ENCODE assay signal across 13 cellular contexts in the genomic region with DNA sequence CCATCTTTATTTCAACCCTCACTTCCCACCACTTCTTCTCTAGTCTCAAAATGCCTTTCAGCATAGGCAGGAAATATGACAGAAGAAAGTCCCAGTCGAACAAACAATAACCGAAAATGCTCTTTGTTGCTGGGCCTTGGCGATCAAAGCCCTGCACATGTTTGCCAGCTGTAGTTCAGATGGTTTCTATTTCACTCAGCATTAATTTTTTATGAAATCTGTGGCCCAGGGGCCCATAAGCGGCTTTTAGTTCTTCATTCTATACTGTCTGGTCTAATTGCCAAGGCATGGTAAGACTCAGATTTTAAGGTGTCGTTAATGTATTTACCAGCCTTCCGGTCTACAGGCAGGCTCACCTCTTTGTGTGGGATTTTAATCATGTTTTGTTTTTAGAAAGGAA. TPM values are rescaled to one million over a fixed set of nuclear protein-coding genes. Genes with fewer than 3 reads are reported as not detected.
DNase-seq lines count a peak whose midpoint lies in the region; ATAC-seq and TF ChIP-seq lines count a peak whose summit lies in the region.
"Had no signal": no experiment of that assay in that cellular context is flagged by ENCODE, and none has a peak within 500 bp of the region (broad histone marks: within the 10 kb centered on the region; RNA-seq: fewer than 3 reads in every experiment).

No MANE protein-coding gene starts in this region.

- no peak for TF ChIP-seq EP300 in transverse colon (IDR thresholded peaks at IDR 0.05; ENCODE audit: low read depth)

- peak overlapping the region; percentile 55 for H3K4me2 ChIP-seq in OCI-LY1 (ENCODE audit: low read length)

- H3K27ac ChIP-seq in OCI-LY1 (ENCODE audit: low read depth, low read length, poor library complexity, severe bottlenecking) (peak overlapping the region; percentile 98), transverse colon (peak overlapping the region in 3 of 4 donors; percentile 8 to 55 (median 27)), colonic mucosa (no peak overlapping the region), caudate nucleus (ENCODE audit: low read depth, low read length) (no peak overlapping the region)
- H3K27ac ChIP-seq: parathyroid adenoma, RWPE1, testis had no signal

- no peak overlapping the region for H2AFZ ChIP-seq in OCI-LY1 (ENCODE audit: low read length)
- H2AFZ ChIP-seq: parathyroid adenoma had no signal

- 63 to 71% methylated on average over 6 of the region's 6 CpGs for WGBS in transverse colon (ENCODE audit: low coverage in 1 of 2), 2 donors

- H3K4me3 ChIP-seq in OCI-LY1 (ENCODE audit: low read depth, low read length, poor library complexity, severe bottlenecking) (peak overlapping the region; percentile 28), transverse colon (no peak overlapping the region), colonic mucosa (no peak overlapping the region)
- H3K4me3 ChIP-seq: testis had no signal

- peak overlapping the region; percentile 68 for H3K9ac ChIP-seq in OCI-LY1 (ENCODE audit: low read length)
- no peak overlapping the region for H3K9ac ChIP-seq in colonic mucosa (ENCODE audit: low read depth in 2 of 2, low read length in 2 of 2)
- H3K9ac ChIP-seq: parathyroid adenoma had no signal

- 0 out of 2 replicates have a peak, but pooled peaks cover 4% of the 10 kb centered on the region for H3F3A ChIP-seq in OCI-LY1 (ENCODE audit: insufficient read depth, low read length)

- no peak for DNase-seq in Right ventricle myocardium inferior (ENCODE audit: missing footprints)
- no peak for DNase-seq in cardiac septum (ENCODE audit: low spot score)
- DNase-seq in transverse colon, result no peak
- no peak for DNase-seq in colonic mucosa
- DNase-seq in NCI-H748 (lab: John Stamatoyannopoulos, UW; ENCODE audit: unreplicated experiment), result no peak
- DNase-seq in caudate nucleus (lab: John Stamatoyannopoulos, UW), result no peak
- DNase-seq: activated effector memory CD4-positive, alpha-beta T cell treated with Interleukin-2 at 50 U/mL for 16 hours; testis had no signal

- in situ Hi-C loops in transverse colon (cut with MboI; ENCODE audit: low pct_ligation_motif_present in 1 of 4, low pct_unique_long_range_greater_than_20kb in 1 of 4, low sequenced_read_pairs in 3 of 4), result no loop called here

- ATAC-seq in Right ventricle myocardium inferior (peak; percentile 29), HG03039 (IDR thresholded peaks at IDR 0.05; ENCODE audit: unreplicated experiment) (peak; percentile 69)
- ATAC-seq: HCT116 had no signal

- H3K79me2 ChIP-seq in OCI-LY1 (ENCODE audit: insufficient read depth, low read length), result no peaks in the 10 kb centered on the region
- H3K79me2 ChIP-seq: parathyroid adenoma had no signal

- intact Hi-C loops in Right ventricle myocardium inferior (cut with DNase I) (no loop called here), cardiac septum (cut with DNase I) (no loop called here), transverse colon (cut with DNase I; ENCODE audit: low total_unique reads) (no loop called here), colonic mucosa (cut with DNase I) (no loop called here)

- TF ChIP-seq POLR2A in transverse colon (IDR thresholded peaks at IDR 0.05), result no peak

- TF ChIP-seq CTCF in OCI-LY1 (IDR thresholded peaks at IDR 0.05; ENCODE audit: low read length) (no peak), transverse colon (IDR thresholded peaks at IDR 0.05) (no peak), colonic mucosa (IDR thresholded peaks at IDR 0.05) (no peak)

- H3K9me3 ChIP-seq in OCI-LY1 (ENCODE audit: low read length), result peaks cover 3% of the 10 kb centered on the region; the same call in 1 of the 2 replicates
- no peaks in the 10 kb centered on the region for H3K9me3 ChIP-seq in transverse colon
- no peaks in the 10 kb centered on the region for H3K9me3 ChIP-seq in colonic mucosa
- H3K9me3 ChIP-seq: testis had no signal

- H4K20me1 ChIP-seq in OCI-LY1 (ENCODE audit: insufficient read depth, low read length), result no peaks in the 10 kb centered on the region

- H3K27me3 ChIP-seq in OCI-LY1 (ENCODE audit: insufficient read depth, low read length) (no peaks in the 10 kb centered on the region), transverse colon (no peaks in the 10 kb centered on the region), colonic mucosa (no peaks in the 10 kb centered on the region)
- H3K27me3 ChIP-seq: testis had no signal

- H3K9me2 ChIP-seq in OCI-LY1 (ENCODE audit: low read depth, low read length), result no peaks in the 10 kb centered on the region

- 0 out of 2 replicates have a peak, but pooled peaks cover 5% of the 10 kb centered on the region for H3K36me3 ChIP-seq in OCI-LY1 (ENCODE audit: insufficient read depth, low read length)
- no peaks in the 10 kb centered on the region for H3K36me3 ChIP-seq in transverse colon
- no peaks in the 10 kb centered on the region for H3K36me3 ChIP-seq in colonic mucosa

- peaks cover 49% of the 10 kb centered on the region for H3K4me1 ChIP-seq in OCI-LY1 (ENCODE audit: insufficient read depth, low read length, severe bottlenecking)
- H3K4me1 ChIP-seq in transverse colon, result no peaks in the 10 kb centered on the region
- H3K4me1 ChIP-seq in colonic mucosa, result no peaks in the 10 kb centered on the region
- H3K4me1 ChIP-seq: parathyroid adenoma, testis had no signal

RNA-seq across cellular contexts. Expression of a gene that starts 10.9 kb away (rescaled TPM):
- total RNA-seq in Right ventricle myocardium inferior (188 TPM), cardiac septum (50.9 TPM), transverse colon (10 to 100 TPM in 3 of 4 donors, 1 to 10 TPM in 1; 5.4 to 58.4 (median 27.0) TPM), colonic mucosa (10 to 100 TPM; 15.3 to 49.4 TPM)

Comparison
In these comparisons a context has a peak if more than half of its experiments do, and no peak if none do; other contexts are left out.
1. H3K27ac ChIP-seq: peak in OCI-LY1 (single experiment) and transverse colon (3 of 4); none in colonic mucosa (single experiment) and caudate nucleus (single experiment).